16 cellular contexts compared by ENCODE assay signal in genomic region chr11:62130498-62131464, GRCh38. TPM values are rescaled to one million over a fixed set of nuclear protein-coding genes. Genes with fewer than 3 reads are reported as not detected.
DNase-seq lines count a peak whose midpoint lies in the region; ATAC-seq and TF ChIP-seq lines count a peak whose summit lies in the region.
"Had no signal": no experiment of that assay in that cellular context is flagged by ENCODE, and none has a peak within 500 bp of the region (broad histone marks: within the 10 kb centered on the region; RNA-seq: fewer than 3 reads in every experiment).

No MANE protein-coding gene starts in this region.

- no peaks in the 10 kb centered on the region for H3K9me3 ChIP-seq in heart right ventricle
- H3K9me3 ChIP-seq in tibial artery, result no peaks in the 10 kb centered on the region
- H3K9me3 ChIP-seq: Peyer's patch had no signal

- H3K27ac ChIP-seq in heart right ventricle (no peak overlapping the region), tibial artery (no peak overlapping the region)
- H3K27ac ChIP-seq: C4-2B, Peyer's patch had no signal

- intact Hi-C loops in cardiac septum (cut with DNase I), result no loop called here
- intact Hi-C loops in heart right ventricle (cut with DNase I), result no loop called here
- intact Hi-C loops in tibial artery (cut with DNase I; ENCODE audit: low total_unique reads), result no loop called here

- no peak overlapping the region for H3K4me3 ChIP-seq in heart right ventricle
- H3K4me3 ChIP-seq in tibial artery, result no peak overlapping the region
- H3K4me3 ChIP-seq: GM12878, Peyer's patch had no signal

- H3K27me3 ChIP-seq in heart right ventricle, result no peaks in the 10 kb centered on the region
- no peaks in the 10 kb centered on the region for H3K27me3 ChIP-seq in tibial artery
- H3K27me3 ChIP-seq: Peyer's patch had no signal

- peak; percentile 1 for DNase-seq in activated CD4-positive, alpha-beta T cell treated with anti-CD3 and anti-CD28 coated beads for 48 hours
- DNase-seq in activated CD4-positive, alpha-beta T cell treated with anti-CD3 and anti-CD28 coated beads for 1 hour, result no peak
- peak; percentile 71 for DNase-seq in cardiac septum (ENCODE audit: low spot score)
- DNase-seq in heart right ventricle, result no peak
- peak; percentile 39 for DNase-seq in islet precursor cell
- peak; percentile 16 to 32 for DNase-seq in tibial artery
- no peak for DNase-seq in stimulated activated CD4-positive, alpha-beta T cell treated with anti-CD3 and anti-CD28 coated beads, Interleukin-4, amount 100 ng/mL, for 4 hours
- DNase-seq: COR-L47, Kasumi-1, NCI-H1436, NCI-H2081, NCI-H524 had no signal

- H3K4me1 ChIP-seq in heart right ventricle (peaks cover 0 to 8% (median 0%) of the 10 kb centered on the region in 9 donors), tibial artery (peaks cover 0 to 1% (median 0%) of the 10 kb centered on the region in 4 donors)
- H3K4me1 ChIP-seq: Peyer's patch had no signal

- TF ChIP-seq CTCF in heart right ventricle (IDR thresholded peaks at IDR 0.05) (no peak), tibial artery (IDR thresholded peaks at IDR 0.05) (no peak)

- ATAC-seq in heart right ventricle (no peak), GM21529 (IDR thresholded peaks at IDR 0.05; ENCODE audit: unreplicated experiment) (no peak)
- ATAC-seq: GM12878 had no signal

- H3K36me3 ChIP-seq in heart right ventricle (peaks cover 0 to 74% (median 12%) of the 10 kb centered on the region in 9 donors), tibial artery (peaks cover 18 to 60% (median 38%) of the 10 kb centered on the region in 3 donors)

- 93 to 95% methylated on average over 23 of the region's 23 CpGs for WGBS in heart right ventricle, 2 donors

RNA-seq across cellular contexts. Expression of gene INCENP, which starts 7.0 kb away (rescaled TPM):
- total RNA-seq in cardiac septum (13.5 TPM), heart right ventricle (10 to 100 TPM in 8 of 10 donors, 1 to 10 TPM in 2; 8.2 to 20.0 (median 13.4) TPM)
- 1 to 10 TPM; 2.1 to 2.7 TPM for polyA plus RNA-seq in heart right ventricle

RNA-seq across cellular contexts. Expression of gene SCGB1D1, which starts 59.2 kb away (rescaled TPM):
- total RNA-seq in cardiac septum (not detected), heart right ventricle (not detected)
- not detected for polyA plus RNA-seq in heart right ventricle
- total RNA-seq: GM12878, Peyer's patch had no signal
- polyA plus RNA-seq: GM12878 had no signal

Comparison
In these comparisons a context has a peak if more than half of its experiments do, and no peak if none do; other contexts are left out.
1. DNase-seq: peak in activated CD4-positive, alpha-beta T cell treated with anti-CD3 and anti-CD28 coated beads for 48 hours (single experiment), cardiac septum (single experiment), islet precursor cell (single experiment) and tibial artery (2 of 2); none in activated CD4-positive, alpha-beta T cell treated with anti-CD3 and anti-CD28 coated beads for 1 hour (single experiment), heart right ventricle (0 of 2) and stimulated activated CD4-positive, alpha-beta T cell treated with anti-CD3 and anti-CD28 coated beads, Interleukin-4, amount 100 ng/mL, for 4 hours (0 of 2).